9 cellular contexts compared by ENCODE assay signal in genomic region chr6:142013286-142013685, GRCh38.
DNase-seq lines count a peak whose midpoint lies in the region; ATAC-seq and TF ChIP-seq lines count a peak whose summit lies in the region.
"Had no signal": no experiment of that assay in that cellular context is flagged by ENCODE, and none has a peak within 500 bp of the region (broad histone marks: within the 10 kb centered on the region; RNA-seq: fewer than 3 reads in every experiment).

No MANE protein-coding gene starts in this region.

- H3K4me1 ChIP-seq in BE2C (no peaks in the 10 kb centered on the region), neuronal stem cell (ENCODE audit: control insufficient read depth in 2 of 2, insufficient read depth in 1 of 2, low read depth in 1 of 2, low read length in 2 of 2) (peaks cover 2 to 7% of the 10 kb centered on the region in 2 donors)

- ATAC-seq in GM21619 (IDR thresholded peaks at IDR 0.05; ENCODE audit: unreplicated experiment): peak; percentile 93

- H3K4me3 ChIP-seq in fibroblast of pulmonary artery (replicated peaks; ENCODE audit: low read depth, low read length): no peak overlapping the region
- no peak overlapping the region for H3K4me3 ChIP-seq in BE2C (ENCODE audit: low read depth, low read length)
- H3K4me3 ChIP-seq in neuronal stem cell (ENCODE audit: low read length in 2 of 2): no peak overlapping the region

- no peak overlapping the region for H3K23ac ChIP-seq in neuronal stem cell (ENCODE audit: low read depth, low read length, poor library complexity)

- H3K36me3 ChIP-seq in BE2C (no peaks in the 10 kb centered on the region), neuronal stem cell (replicated peaks in 1 of 2; ENCODE audit: control insufficient read depth in 2 of 2, insufficient read depth in 2 of 2, low read length in 2 of 2) (no peaks in the 10 kb centered on the region)

- H3K9me3 ChIP-seq in BE2C: no peaks in the 10 kb centered on the region
- no peaks in the 10 kb centered on the region for H3K9me3 ChIP-seq in neuronal stem cell (replicated peaks in 1 of 2; ENCODE audit: control insufficient read depth in 2 of 2, insufficient read depth in 1 of 2, low read depth in 1 of 2, low read length in 2 of 2)

- H2BK5ac ChIP-seq in neuronal stem cell (ENCODE audit: low read length): no peak overlapping the region

- no peak overlapping the region for H3K9ac ChIP-seq in neuronal stem cell (ENCODE audit: low read depth, low read length, poor library complexity)

- H2AK5ac ChIP-seq in neuronal stem cell (ENCODE audit: low read depth, low read length): no peak overlapping the region

- no peak overlapping the region for H3K14ac ChIP-seq in neuronal stem cell (ENCODE audit: low read length)

- H2BK15ac ChIP-seq in neuronal stem cell (ENCODE audit: low read length): no peak overlapping the region

- H2AFZ ChIP-seq in neuronal stem cell (ENCODE audit: low read length): no peak overlapping the region

- no peak overlapping the region for H2BK12ac ChIP-seq in neuronal stem cell (ENCODE audit: low read length)

- no peak overlapping the region for H3K4ac ChIP-seq in neuronal stem cell (ENCODE audit: low read length)

- no peak overlapping the region for H4K8ac ChIP-seq in neuronal stem cell (ENCODE audit: low read depth, low read length)

- no peak overlapping the region for H3K18ac ChIP-seq in neuronal stem cell (ENCODE audit: low read length)

- H3K79me1 ChIP-seq in neuronal stem cell (ENCODE audit: low read depth, low read length): no peaks in the 10 kb centered on the region

- H3K4me2 ChIP-seq in neuronal stem cell (ENCODE audit: insufficient read depth, low read length, poor library complexity, severe bottlenecking): no peak overlapping the region

- H3K27ac ChIP-seq in neuronal stem cell (replicated peaks; ENCODE audit: low read length): no peak overlapping the region

- peak; percentile 93 for DNase-seq in EL
- peak; percentile 86 for DNase-seq in HS-5 (ENCODE audit: low read depth)
- DNase-seq in fibroblast of pulmonary artery (ENCODE audit: low read depth): peak; percentile 89
- no peak for DNase-seq in DMS 273 (lab: John Stamatoyannopoulos, UW; ENCODE audit: unreplicated experiment)
- DNase-seq in BE2C: no peak
- no peak for DNase-seq in neuronal stem cell (ENCODE audit: low spot score)
- DNase-seq in SHP77 treated with DMSO at 0.1 percent for 48 hours (lab: John Stamatoyannopoulos, UW): no peak
- DNase-seq: stimulated activated CD4-positive, alpha-beta T cell treated with anti-CD3 and anti-CD28 coated beads, Interleukin-15, amount 100 ng/mL, for 24 hours had no signal

- TF ChIP-seq CTCF in fibroblast of pulmonary artery (IDR thresholded peaks at IDR 0.05; ENCODE audit: low read length, missing control alignments) (no peak), BE2C (IDR thresholded peaks at IDR 0.05; ENCODE audit: low read depth, low read length) (no peak)

- H2BK120ac ChIP-seq in neuronal stem cell (ENCODE audit: low read depth, low read length): no peak overlapping the region

- no peaks in the 10 kb centered on the region for H3K27me3 ChIP-seq in BE2C
- H3K27me3 ChIP-seq in neuronal stem cell (ENCODE audit: control insufficient read depth in 3 of 3, insufficient read depth in 3 of 3, low read depth in 1 of 3, low read length in 3 of 3): no peaks in the 10 kb centered on the region

- no peak overlapping the region for H4K91ac ChIP-seq in neuronal stem cell (ENCODE audit: low read depth, low read length, poor library complexity)

Comparison
In these comparisons a context has a peak if more than half of its experiments do, and no peak if none do; other contexts are left out.
1. DNase-seq: peak in EL (single experiment), HS-5 (single experiment) and fibroblast of pulmonary artery (single experiment); none in DMS 273 (single experiment), BE2C (single experiment), neuronal stem cell (single experiment) and SHP77 treated with DMSO at 0.1 percent for 48 hours (single experiment).